Comparison of ENCODE assay signal across 9 cellular contexts in genomic region chr16:56625943-56626654, GRCh38. TPM values are rescaled to one million over a fixed set of nuclear protein-coding genes. Genes with fewer than 3 reads are reported as not detected.
DNase-seq lines count a peak whose midpoint lies in the region; ATAC-seq and TF ChIP-seq lines count a peak whose summit lies in the region.
"Had no signal": no experiment of that assay in that cellular context is flagged by ENCODE, and none has a peak within 500 bp of the region (broad histone marks: within the 10 kb centered on the region; RNA-seq: fewer than 3 reads in every experiment).

No MANE protein-coding gene starts in this region.

- BruUV-seq in Panc1 (replicated peaks; lab: Mats Ljungman, UMichigan), result TSS peak; percentile 99

- H3K27ac Mint-ChIP-seq in natural killer cell, result no peak overlapping the region

- POLR2A ChIA-PET in Panc1 (lab: Charles Lee), result interaction anchor here (0.7 to 1.0 kb wide), 3 partner anchors 17 to 43 kb away, joined by 3 to 4 read pairs (median 3); no protein-coding TSS in a partner anchor

- WGBS in esophagus, 2 donors, result 18 to 33% methylated on average over 16 of the region's 16 CpGs

- H3K4me3 Mint-ChIP-seq in natural killer cell, result peak overlapping the region; percentile 60

- DNase-seq in Panc1 (ENCODE audit: low read depth, low spot score) (no peak), natural killer cell (no peak), ureter (ENCODE audit: low spot score) (no peak), globus pallidus (ENCODE audit: low spot score) (no peak)

- CTCF ChIA-PET in Panc1 (lab: Charles Lee), result interaction anchor here (0.6 to 1.3 kb wide), 4 partner anchors 17 to 31 kb away, joined by 3 read pairs; partner anchors contain the start of gene MT2A

- TF ChIP-seq CTCF in Panc1 (IDR thresholded peaks at IDR 0.05), result no peak
- TF ChIP-seq CTCF in natural killer cell (IDR thresholded peaks at IDR 0.05), result no peak

- no peaks in the 10 kb centered on the region for H3K36me3 Mint-ChIP-seq in natural killer cell

- in situ Hi-C loops in Panc1 (cut with HindIII; ENCODE audit: low pct_unique_long_range_greater_than_20kb, low sequenced_read_pairs), result no loop called here

- peaks cover 7 to 13% of the 10 kb centered on the region in 2 donors for H3K4me1 Mint-ChIP-seq in natural killer cell

- H3K9me3 Mint-ChIP-seq in natural killer cell, result no peaks in the 10 kb centered on the region

- no peaks in the 10 kb centered on the region for H3K27me3 ChIP-seq in Panc1 (ENCODE audit: control insufficient read depth, insufficient read depth, low read length)
- no peaks in the 10 kb centered on the region for H3K27me3 ChIP-seq in esophagus (ENCODE audit: control insufficient read depth in 1 of 2, insufficient read depth in 2 of 2, low read length in 2 of 2)

- peak overlapping the region; percentile 49; the same call in 1 of the 2 replicates for H3K4me3 ChIP-seq in GM08714 (ENCODE audit: low read length)
- peak overlapping the region; percentile 57 to 72 for H3K4me3 ChIP-seq in Panc1 (ENCODE audit: low read depth in 2 of 2, low read length in 2 of 2)
- peak overlapping the region; percentile 64 to 68 for H3K4me3 ChIP-seq in esophagus (ENCODE audit: low read depth in 1 of 2, low read length in 2 of 2)

- H3K27ac ChIP-seq in Panc1 (ENCODE audit: low read length) (peak overlapping the region; percentile 89), esophagus (ENCODE audit: low read depth in 2 of 2, low read length in 1 of 2) (peak overlapping the region; percentile 78 to 92)
- H3K27ac ChIP-seq: KMS-11 had no signal

- H3K9me3 ChIP-seq in Panc1 (ENCODE audit: control insufficient read depth, insufficient read depth, low read depth, low read length), result no peaks in the 10 kb centered on the region
- H3K9me3 ChIP-seq in esophagus (ENCODE audit: control insufficient read depth in 2 of 2, insufficient read depth in 1 of 2, low read depth in 1 of 2, low read length in 1 of 2), result no peaks in the 10 kb centered on the region

- peaks cover 17% of the 10 kb centered on the region for H3K4me1 ChIP-seq in Panc1 (ENCODE audit: control insufficient read depth, insufficient read depth, low read length)
- no peaks in the 10 kb centered on the region for H3K4me1 ChIP-seq in esophagus (ENCODE audit: control insufficient read depth in 2 of 2, insufficient read depth in 2 of 2, low read length in 1 of 2)

- H3K27me3 Mint-ChIP-seq in natural killer cell (ENCODE audit: low read depth in 2 of 2), result peaks cover 41 to 54% of the 10 kb centered on the region in 2 donors

- no peaks in the 10 kb centered on the region; the same call in 1 of the 2 replicates for H3K36me3 ChIP-seq in Panc1 (ENCODE audit: control insufficient read depth, insufficient read depth, low read length)
- no peaks in the 10 kb centered on the region for H3K36me3 ChIP-seq in esophagus (ENCODE audit: control insufficient read depth in 2 of 2, insufficient read depth in 2 of 2, low read length in 1 of 2)

- ATAC-seq in Panc1, result peak; percentile 57
- peak in 2 of 3 donors; percentile 1 to 6 for ATAC-seq in natural killer cell
- no peak for ATAC-seq in HG03039 (IDR thresholded peaks at IDR 0.05; ENCODE audit: unreplicated experiment)
- no peak for ATAC-seq in HG03097 (IDR thresholded peaks at IDR 0.05; ENCODE audit: low FRiP score, unreplicated experiment)

- intact Hi-C loops in Panc1 (cut with micrococcal nuclease; ENCODE audit: unreplicated experiment), result no loop called here
- intact Hi-C loops in natural killer cell (cut with micrococcal nuclease), result no loop called here

RNA-seq across cellular contexts. Expression of gene MT1E, which starts 0.5 kb away (rescaled TPM):
- total RNA-seq in Panc1 (2021; ENCODE audit: unreplicated experiment), result 170 TPM
- 297 TPM for polyA plus RNA-seq in Panc1 (2012; ENCODE audit: insufficient read length)
- polyA plus RNA-seq in esophagus, result 100 to 1,000 TPM; 232 to 268 TPM
- total RNA-seq in natural killer cell, result 1 to 10 TPM in 1 of 3 donors, under 1 TPM in 1, not detected in 1; 0.40 to 3.2 TPM
- total RNA-seq in ureter, result 98.7 TPM

RNA-seq across cellular contexts. Expression of gene MT1M, which starts 6.4 kb away (rescaled TPM):
- total RNA-seq in Panc1 (2021; ENCODE audit: unreplicated experiment) (1.8 TPM), natural killer cell (not detected), ureter (18.8 TPM)
- 6.2 TPM for polyA plus RNA-seq in Panc1 (2012; ENCODE audit: insufficient read length)
- polyA plus RNA-seq in esophagus, result 1 to 10 TPM; 4.0 to 9.1 TPM

RNA-seq across cellular contexts. Expression of gene MT1A, which starts 12.4 kb away (rescaled TPM):
- total RNA-seq in Panc1 (2021; ENCODE audit: unreplicated experiment) (52.1 TPM), natural killer cell (not detected), ureter (22.3 TPM)
- polyA plus RNA-seq in Panc1 (2012; ENCODE audit: insufficient read length), result 88.8 TPM
- polyA plus RNA-seq in esophagus, result 10 to 100 TPM in 1 of 2 donors, 1 to 10 TPM in 1; 9.8 to 10.3 TPM

RNA-seq across cellular contexts. Expression of gene MT2A, which starts 17.7 kb away (rescaled TPM):
- total RNA-seq in Panc1 (2021; ENCODE audit: unreplicated experiment), result 673 TPM
- 986 TPM for polyA plus RNA-seq in Panc1 (2012; ENCODE audit: insufficient read length)
- polyA plus RNA-seq in esophagus, result 100 to 1,000 TPM; 264 to 473 TPM
- 10 to 100 TPM; 33.0 to 81.5 (median 70.6) TPM for total RNA-seq in natural killer cell
- 113 TPM for total RNA-seq in ureter

RNA-seq across cellular contexts. Expression of gene MT1B, which starts 25.6 kb away (rescaled TPM):
- total RNA-seq in Panc1 (2021; ENCODE audit: unreplicated experiment), result not detected
- polyA plus RNA-seq in Panc1 (2012; ENCODE audit: insufficient read length), result not detected
- under 1 TPM in 1 of 2 donors, not detected in 1; 0.68 TPM for polyA plus RNA-seq in esophagus
- not detected for total RNA-seq in natural killer cell
- not detected for total RNA-seq in ureter

Comparison
In these comparisons a context has a peak if more than half of its experiments do, and no peak if none do; other contexts are left out.
1. ATAC-seq: peak in Panc1 (single experiment) and natural killer cell (2 of 3); none in HG03039 (single experiment) and HG03097 (single experiment).
2. RNA of gene MT1E, which starts 0.5 kb away (total RNA-seq): 170 TPM in Panc1 (single experiment) and 98.7 TPM in ureter (single experiment); 0.40 to 3.2 TPM in natural killer cell; every median in the first group is over 10 times any median in the second.
3. RNA of gene MT1A, which starts 12.4 kb away (total RNA-seq): 52.1 TPM in Panc1 (single experiment) and 22.3 TPM in ureter (single experiment); not detected in natural killer cell; every median in the first group is over 10 times any median in the second.
4. Peak in every context shown above with its lines, with median percentiles within 50 percentile points of each other: H3K4me3 ChIP-seq.